In genomic region chr20:17566345-17566744, GRCh38 we compare ENCODE assay signal across 16 cellular contexts.
"Had no signal": no experiment of that assay in that cellular context is flagged by ENCODE, and none has a peak within 500 bp of the region (broad histone marks: within the 10 kb centered on the region; RNA-seq: fewer than 3 reads in every experiment).

No MANE protein-coding gene starts in this region.

- FAIRE-seq: islet of Langerhans had no signal

- DNase-seq: activated CD4-positive, CD25-positive, alpha-beta regulatory T cell; activated effector memory CD4-positive, alpha-beta T cell treated with Interleukin-2 at 50 U/mL for 16 hours; cerebellar nuclear complex; dorsolateral prefrontal cortex; foreskin melanocyte; heart right ventricle; ovary; stimulated activated CD4-positive, alpha-beta T cell treated with anti-CD3 and anti-CD28 coated beads, Interleukin-4, amount 100 ng/mL, for 1 hour; stimulated activated CD8-positive, alpha-beta memory T cell treated with anti-CD3 and anti-CD28 coated beads, Interleukin-4, amount 100 ng/mL, for 48 hours had no signal

- H3K36me3 ChIP-seq: heart right ventricle, ovary had no signal

- H3K27ac Mint-ChIP-seq: activated naive CD4-positive, alpha-beta T cell treated with anti-CD3 and anti-CD28 coated beads, Interleukin-2, amount 50 U/mL, for 24 hours; brain; memory B cell; stimulated activated naive CD8-positive, alpha-beta T cell treated with anti-CD3 and anti-CD28 coated beads, Interleukin-15, Interleukin-2, amounts not matched to agents 100 ng/mL and 50 ng/mL, for 24 hours; T-helper 1 cell treated with Interleukin-12 subunit alpha and Interleukin-12 subunit beta and Interleukin-4 antibody, amounts not matched to agents 30 μg/mL and 1 μg/mL, for 36 hours had no signal

- H3K36me3 Mint-ChIP-seq: activated naive CD4-positive, alpha-beta T cell treated with anti-CD3 and anti-CD28 coated beads, Interleukin-2, amount 50 U/mL, for 24 hours; brain; memory B cell had no signal

- H3K9me3 Mint-ChIP-seq: activated naive CD4-positive, alpha-beta T cell treated with anti-CD3 and anti-CD28 coated beads, Interleukin-2, amount 50 U/mL, for 24 hours; memory B cell; stimulated activated naive CD8-positive, alpha-beta T cell treated with anti-CD3 and anti-CD28 coated beads, Interleukin-15, Interleukin-2, amounts not matched to agents 100 ng/mL and 50 ng/mL, for 24 hours had no signal

- ATAC-seq: heart right ventricle, left lobe of liver had no signal

- H3K27me3 ChIP-seq: dorsolateral prefrontal cortex, heart right ventricle, ovary had no signal

- H3K4me3 Mint-ChIP-seq: activated naive CD4-positive, alpha-beta T cell treated with anti-CD3 and anti-CD28 coated beads, Interleukin-2, amount 50 U/mL, for 24 hours; brain; memory B cell; stimulated activated naive CD8-positive, alpha-beta T cell treated with anti-CD3 and anti-CD28 coated beads, Interleukin-15, Interleukin-2, amounts not matched to agents 100 ng/mL and 50 ng/mL, for 24 hours; T-helper 1 cell treated with Interleukin-12 subunit alpha and Interleukin-12 subunit beta and Interleukin-4 antibody, amounts not matched to agents 30 μg/mL and 1 μg/mL, for 36 hours had no signal

- H3K9me3 ChIP-seq: heart right ventricle, ovary had no signal

- H3K4me3 ChIP-seq: dorsolateral prefrontal cortex, heart right ventricle, ovary had no signal

- H3K27ac ChIP-seq: ovary had no signal
